ENCODE assay signal across 16 cellular contexts in the genomic region with DNA sequence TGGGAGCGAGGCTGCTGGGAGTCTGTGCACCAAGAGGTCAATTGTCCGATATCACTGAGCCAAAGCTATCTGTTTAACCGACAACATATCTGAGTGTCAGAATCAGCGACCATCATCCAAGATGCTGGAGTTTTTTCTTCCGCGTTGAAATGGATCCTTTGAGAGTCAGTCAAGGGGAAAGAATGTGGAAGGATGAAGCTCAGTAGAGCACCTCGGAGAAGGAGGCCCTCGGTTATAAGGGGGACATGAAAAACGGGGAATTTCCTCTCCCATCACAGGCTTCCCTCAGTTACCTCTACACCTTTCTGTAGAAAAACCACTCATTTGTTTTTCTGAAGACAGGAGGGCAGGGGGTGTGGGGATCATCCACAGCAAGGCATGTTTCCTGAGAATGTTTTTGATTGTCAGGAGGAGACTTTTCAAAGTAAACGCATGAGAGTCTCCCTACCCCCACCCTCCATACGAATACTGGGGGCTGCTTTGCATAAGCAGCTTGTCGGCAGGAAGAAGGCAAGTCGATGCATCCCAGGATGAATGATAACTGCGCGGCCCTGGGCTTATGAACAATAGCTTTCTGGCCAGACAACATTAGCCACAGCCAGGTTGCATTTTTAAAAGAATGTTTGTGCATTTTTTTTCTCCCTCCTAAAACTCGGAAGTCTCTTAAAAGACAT.
"Had no signal": no experiment of that assay in that cellular context is flagged by ENCODE, and none has a peak within 500 bp of the region (broad histone marks: within the 10 kb centered on the region; RNA-seq: fewer than 3 reads in every experiment).

No MANE protein-coding gene starts in this region.

- H3K27ac ChIP-seq: ascending aorta, epithelial cell of prostate, heart left ventricle, left ventricle myocardium inferior, prostate gland, right lobe of liver, stomach, thoracic aorta had no signal

- H3K4me1 Mint-ChIP-seq: naive thymus-derived CD8-positive, alpha-beta T cell had no signal

- DNase-seq: activated CD4-positive, alpha-beta T cell treated with anti-CD3 and anti-CD28 coated beads for 1 hour; activated CD4-positive, alpha-beta T cell treated with anti-CD3 and anti-CD28 coated beads, Interleukin-2, amount 50 U/mL, for 48 hours; activated naive CD4-positive, alpha-beta T cell treated with anti-CD3 and anti-CD28 coated beads for 36 hours; effector memory CD4-positive, alpha-beta T cell; heart left ventricle; left ventricle myocardium inferior; naive thymus-derived CD8-positive, alpha-beta T cell; right lobe of liver; stomach; T-helper 1 cell had no signal

- H3K4me3 ChIP-seq: ascending aorta, heart left ventricle, left ventricle myocardium inferior, prostate gland, right lobe of liver, stomach, thoracic aorta had no signal

- H3K4me1 ChIP-seq: ascending aorta, heart left ventricle, left ventricle myocardium inferior, prostate gland, right lobe of liver, stomach had no signal

- H3K9me3 Mint-ChIP-seq: activated T-helper 2 cell treated with anti-CD3 and anti-CD28 coated beads, Interferon-gamma antibody, Interleukin-2, Interleukin-4, amounts not matched to agents 10 μg/mL and 5 μg/mL and 100 μg/mL, durations not matched to agents 14 hours and 24 hours and 36 hours had no signal

- H3K9me3 ChIP-seq: ascending aorta, prostate gland, right lobe of liver, thoracic aorta had no signal

- H3K36me3 ChIP-seq: ascending aorta, heart left ventricle, left ventricle myocardium inferior, prostate gland, right lobe of liver, stomach, thoracic aorta had no signal

- H3K27ac Mint-ChIP-seq: activated naive CD4-positive, alpha-beta T cell treated with anti-CD3 and anti-CD28 coated beads for 36 hours; activated T-helper 2 cell treated with anti-CD3 and anti-CD28 coated beads, Interferon-gamma antibody, Interleukin-2, Interleukin-4, amounts not matched to agents 10 μg/mL and 5 μg/mL and 100 μg/mL, durations not matched to agents 14 hours and 24 hours and 36 hours; dendritic cell treated with granulocyte-macrophage colony-stimulating factor and Interleukin-4, amounts not matched to agents 40 ng/mL and 50 ng/mL, for 4 days; naive thymus-derived CD8-positive, alpha-beta T cell had no signal

- H3K4me3 Mint-ChIP-seq: activated naive CD4-positive, alpha-beta T cell treated with anti-CD3 and anti-CD28 coated beads for 36 hours; dendritic cell treated with granulocyte-macrophage colony-stimulating factor and Interleukin-4, amounts not matched to agents 40 ng/mL and 50 ng/mL, for 4 days; naive thymus-derived CD8-positive, alpha-beta T cell had no signal

- H3K27me3 ChIP-seq: ascending aorta, right lobe of liver had no signal

- ATAC-seq: heart left ventricle; naive thymus-derived CD8-positive, alpha-beta T cell; right lobe of liver had no signal
